ENCODE assay signal across 9 cellular contexts in genomic region chr1:171655215-171656116, GRCh38. TPM values are rescaled to one million over a fixed set of nuclear protein-coding genes. Genes with fewer than 3 reads are reported as not detected.
A peak's percentile ranks its signal among the peaks of the same experiment; 100 is the strongest.
DNase-seq lines count a peak whose midpoint lies in the region; ATAC-seq, FAIRE-seq and TF ChIP-seq lines count a peak whose summit lies in the region.
"Had no signal": no experiment of that assay in that cellular context is flagged by ENCODE, and none has a peak within 500 bp of the region (broad histone marks: within the 10 kb centered on the region; RNA-seq: fewer than 3 reads in every experiment).

No MANE protein-coding gene starts in this region.

- H3K27me3 Mint-ChIP-seq in T-cell: peaks cover 15 to 16% of the 10 kb centered on the region in 2 donors

- POLR2A ChIA-PET in T-cell (lab: Charles Lee): no interaction called here

- H3K9me3 ChIP-seq in ascending aorta (no peaks in the 10 kb centered on the region), iPS DF 6.9 (ENCODE audit: control insufficient read depth, insufficient read depth, low read length) (no peaks in the 10 kb centered on the region)

- H3K4me3 Mint-ChIP-seq in T-cell: peak overlapping the region in 2 of 3 donors; percentile 11 to 43

- peak; percentile 55 for DNase-seq in GM12891 (ENCODE audit: insufficient read length, low spot score)
- peak; percentile 3 to 63 (median 47) for DNase-seq in T-cell
- peak in 1 of 2 donors; percentile 78 for DNase-seq in ascending aorta (ENCODE audit: low spot score in 2 of 2)
- DNase-seq in iPS DF 6.9 (ENCODE audit: low read depth, low spot score): peak; percentile 64
- peak; percentile 16 to 54 for DNase-seq in stimulated activated CD4-positive, alpha-beta T cell treated with anti-CD3 and anti-CD28 coated beads, Interleukin-15, amount 100 ng/mL, for 1 hour (ENCODE audit: low read depth in 1 of 2, low spot score in 1 of 2)
- DNase-seq in HuH-7.5 (ENCODE audit: low spot score): no peak
- DNase-seq in urothelium cell line (ENCODE audit: low spot score): no peak

- H3K4me1 Mint-ChIP-seq in T-cell: peaks cover 9 to 12% (median 11%) of the 10 kb centered on the region in 3 donors

- H3K4me1 ChIP-seq in ascending aorta (peaks cover 8 to 36% of the 10 kb centered on the region in 2 donors), iPS DF 6.9 (ENCODE audit: control insufficient read depth, insufficient read depth, low read length) (no peaks in the 10 kb centered on the region)

- H3K4me3 ChIP-seq in ascending aorta (peak overlapping the region in 1 of 2 donors; percentile 32), iPS DF 6.9 (ENCODE audit: low read length) (no peak overlapping the region)

- H3K27ac ChIP-seq in ascending aorta (peak overlapping the region; percentile 87 to 96), iPS DF 6.9 (ENCODE audit: low read length) (no peak overlapping the region)

- no peak for TF ChIP-seq POLR2A in GM12891 (IDR thresholded peaks at IDR 0.05; ENCODE audit: low read depth, low read length)

- FAIRE-seq in GM12891 (lab: Jason Lieb, UNC) (peak; percentile 74), urothelium cell line (lab: Jason Lieb, UNC) (no peak)
- FAIRE-seq: islet of Langerhans had no signal

- H3K9me3 Mint-ChIP-seq in T-cell: no peaks in the 10 kb centered on the region

- H3K36me3 ChIP-seq in ascending aorta: no peaks in the 10 kb centered on the region
- no peaks in the 10 kb centered on the region for H3K36me3 ChIP-seq in iPS DF 6.9 (ENCODE audit: control insufficient read depth, insufficient read depth, low read length)

- ATAC-seq in HG03342 (IDR thresholded peaks at IDR 0.05; ENCODE audit: unreplicated experiment): peak; percentile 68
- peak; percentile 37 to 71 (median 62) for ATAC-seq in T-cell (replicated peaks in 1 of 4)

- H3K27ac Mint-ChIP-seq in T-cell: no peak overlapping the region

- TF ChIP-seq CTCF in ascending aorta (IDR thresholded peaks at IDR 0.05): peak in 2 of 3 experiments; percentile 45 to 47

- no CpG with 5 or more reads among the region's 21 CpGs for WGBS in iPS DF 6.9 (ENCODE audit: insufficient coverage, insufficient read length)

- H3K27me3 ChIP-seq in ascending aorta: no peaks in the 10 kb centered on the region
- no peaks in the 10 kb centered on the region for H3K27me3 ChIP-seq in iPS DF 6.9 (ENCODE audit: control insufficient read depth, insufficient read depth, low read length)

- CTCF ChIA-PET in T-cell (lab: Charles Lee): interaction anchor here (0.7 to 2.0 kb wide), 5 partner anchors 10 to 324 kb away, joined by 3 to 9 read pairs (median 4); no protein-coding TSS in a partner anchor

- H3K36me3 Mint-ChIP-seq in T-cell: no peaks in the 10 kb centered on the region

- intact Hi-C loops in ascending aorta (cut with DNase I): loop anchor here (1.0 to 2.0 kb wide), 2 partner anchors 9 to 125 kb away; partner anchors contain the start of gene METTL13

TF ChIP-seq in GM12891, 5 proteins besides CTCF, POLR2A, EP300 and RAD21:
- TF ChIP-seq PAX5 (IDR thresholded peaks at IDR 0.05; ENCODE audit: insufficient read depth, low read length, severe bottlenecking) (no peak), POLR2AphosphoS5 (IDR thresholded peaks at IDR 0.05; ENCODE audit: low read depth, low read length) (no peak), SPI1 (IDR thresholded peaks at IDR 0.05; ENCODE audit: low read depth, low read length) (no peak), POU2F2 (IDR thresholded peaks at IDR 0.05; ENCODE audit: low read depth, low read length) (no peak), TAF1 (IDR thresholded peaks at IDR 0.05; ENCODE audit: low read depth, low read length) (no peak)

RNA-seq across cellular contexts. Expression of gene MYOC, which starts 3.0 kb away (rescaled TPM):
- not detected for polyA plus RNA-seq in GM12891 (2012; ENCODE audit: low read depth, missing spikeins)
- total RNA-seq in T-cell (not detected), ascending aorta (4.2 TPM)

RNA-seq across cellular contexts. Expression of gene MYOCOS, which starts 33.4 kb away (rescaled TPM):
- not detected for polyA plus RNA-seq in GM12891 (2012; ENCODE audit: low read depth, missing spikeins)
- total RNA-seq in T-cell: under 1 TPM in 2 of 5 donors, not detected in 3; 0.18 to 0.33 TPM
- not detected for total RNA-seq in ascending aorta

Comparison
In these comparisons a context has a peak if more than half of its experiments do, and no peak if none do; other contexts are left out.
1. DNase-seq: peak in GM12891 (single experiment), T-cell (34 of 34), iPS DF 6.9 (single experiment) and stimulated activated CD4-positive, alpha-beta T cell treated with anti-CD3 and anti-CD28 coated beads, Interleukin-15, amount 100 ng/mL, for 1 hour (2 of 2); none in HuH-7.5 (single experiment) and urothelium cell line (single experiment).